In genomic region chr5:179955630-179956029, GRCh38 we compare ENCODE assay signal across 17 cellular contexts. TPM values are rescaled to one million over a fixed set of nuclear protein-coding genes. Genes with fewer than 3 reads are reported as not detected.
DNase-seq lines count a peak whose midpoint lies in the region; ATAC-seq, FAIRE-seq and TF ChIP-seq lines count a peak whose summit lies in the region.
"Had no signal": no experiment of that assay in that cellular context is flagged by ENCODE, and none has a peak within 500 bp of the region (broad histone marks: within the 10 kb centered on the region; RNA-seq: fewer than 3 reads in every experiment).

No MANE protein-coding gene starts in this region.

- in situ Hi-C loops in HepG2 (cut with HindIII; ENCODE audit: extremely low pct_ligation_motif_present, low pct_unique_long_range_greater_than_20kb), result no loop called here

- H3K27me3 ChIP-seq in cardiac muscle cell, result no peaks in the 10 kb centered on the region
- no peaks in the 10 kb centered on the region for H3K27me3 ChIP-seq in HepG2 (ENCODE audit: control insufficient read depth in 1 of 2, insufficient read depth in 2 of 2, low read length in 2 of 2)
- H3K27me3 ChIP-seq: BLaER1 had no signal

- H3K79me2 ChIP-seq in HepG2 (ENCODE audit: insufficient read depth, low read length), result no peaks in the 10 kb centered on the region

- no peaks in the 10 kb centered on the region for H3K4me1 Mint-ChIP-seq in brain

- peaks cover 83% of the 10 kb centered on the region for H3K36me3 Mint-ChIP-seq in brain

- peaks cover 4% of the 10 kb centered on the region for H3K36me3 ChIP-seq in cardiac muscle cell
- no peaks in the 10 kb centered on the region for H3K36me3 ChIP-seq in HepG2 (replicated peaks in 1 of 2; ENCODE audit: control insufficient read depth in 1 of 2, insufficient read depth in 2 of 2, low read length in 2 of 2)

- TF ChIP-seq RAD21 in HepG2 (CRISPR knock-in tag; IDR thresholded peaks at IDR 0.05), result no peak

- TF ChIP-seq EP300 in HepG2 (IDR thresholded peaks at IDR 0.05; ENCODE audit: low read depth in 2 of 2, low read length in 2 of 2), result no peak
- TF ChIP-seq EP300 in HepG2 (CRISPR knock-in tag; IDR thresholded peaks at IDR 0.05; ENCODE audit: borderline replicate concordance), result no peak

- H3K9me3 Mint-ChIP-seq in brain, result no peaks in the 10 kb centered on the region
- H3K9me3 Mint-ChIP-seq: CD14-positive monocyte; CD8-positive, alpha-beta T cell had no signal

- H3K4me3 ChIP-seq in cardiac muscle cell (no peak overlapping the region), HepG2 (replicated peaks in 1 of 3; ENCODE audit: insufficient read depth in 1 of 3, low read depth in 2 of 3, low read length in 3 of 3) (no peak overlapping the region)
- H3K4me3 ChIP-seq: BLaER1, GM23248, HAP-1 had no signal

- 94% methylated on average over 2 of the region's 2 CpGs for WGBS in HepG2 (ENCODE audit: low lambda C conversion rate)

- H3K27ac ChIP-seq in cardiac muscle cell (peak overlapping the region; percentile 85), HepG2 (ENCODE audit: extremely low read length, insufficient read depth, low read length) (no peak overlapping the region)
- H3K27ac ChIP-seq: 22Rv1, BLaER1, GM23248 had no signal

- no peak overlapping the region for H3K4me3 Mint-ChIP-seq in brain
- H3K4me3 Mint-ChIP-seq: CD14-positive monocyte; CD8-positive, alpha-beta T cell had no signal

- no peaks in the 10 kb centered on the region for H4K20me1 ChIP-seq in HepG2 (ENCODE audit: insufficient read depth, low read length)

- H3K9me3 ChIP-seq in cardiac muscle cell (ENCODE audit: low read depth) (no peaks in the 10 kb centered on the region), HepG2 (ENCODE audit: low read length) (no peaks in the 10 kb centered on the region)
- H3K9me3 ChIP-seq: BLaER1, HAP-1 had no signal

- ATAC-seq in Right ventricle myocardium superior (ENCODE audit: poor library complexity), result no peak
- ATAC-seq in HepG2, result no peak
- no peak for ATAC-seq in HG02623 (IDR thresholded peaks at IDR 0.05; ENCODE audit: unreplicated experiment)
- ATAC-seq: CD8-positive, alpha-beta T cell had no signal

- TF ChIP-seq CTCF in cardiac muscle cell (IDR thresholded peaks at IDR 0.05; ENCODE audit: low read depth, low read length) (no peak), brain (conservative IDR thresholded peaks at IDR 0.05) (no peak), HepG2 (CRISPR knock-in tag; IDR thresholded peaks at IDR 0.05) (no peak)

- intact Hi-C loops in Right ventricle myocardium superior (cut with DNase I), result no loop called here
- intact Hi-C loops in HepG2 (cut with micrococcal nuclease; ENCODE audit: unreplicated experiment), result no loop called here

- POLR2A ChIA-PET in HepG2 (lab: Yijun Ruan, JAX), result no interaction called here

- no peak overlapping the region for H2AFZ ChIP-seq in HepG2 (ENCODE audit: low read length)
- H2AFZ ChIP-seq: GM23248 had no signal

- FAIRE-seq in HepG2 (lab: Jason Lieb, UNC), result no peak

- no peak overlapping the region for H3K9ac ChIP-seq in HepG2 (ENCODE audit: insufficient read depth, low read depth, low read length)
- H3K9ac ChIP-seq: BLaER1, GM23248 had no signal

- TF ChIP-seq POLR2A in HepG2 (IDR thresholded peaks at IDR 0.05; ENCODE audit: insufficient read depth in 1 of 2, low read depth in 2 of 2, low read length in 2 of 2) (no peak), erythroblast (IDR thresholded peaks at IDR 0.05; ENCODE audit: low read length) (no peak)

- CTCF ChIA-PET in HepG2 (lab: Yijun Ruan, JAX; ENCODE audit: low intra/inter-chr PET ratio, low total read pairs), result no interaction called here

- no TSS peak for BruUV-seq in HepG2 (replicated peaks; lab: Mats Ljungman, UMichigan)

- H3K4me1 ChIP-seq in cardiac muscle cell (ENCODE audit: low read depth) (peaks cover 16% of the 10 kb centered on the region), HepG2 (ENCODE audit: insufficient read depth, low read length) (peaks cover 12% of the 10 kb centered on the region)
- H3K4me1 ChIP-seq: BLaER1, HAP-1 had no signal

- H3K27me3 Mint-ChIP-seq in brain, result no peaks in the 10 kb centered on the region

- H3K27ac Mint-ChIP-seq in brain, result peak overlapping the region in 4 of 5 experiments; percentile 0 to 85 (median 41)
- H3K27ac Mint-ChIP-seq: CD8-positive, alpha-beta T cell had no signal

- DNase-seq in cardiac muscle cell (ENCODE audit: low read depth in 1 of 2, low spot score in 1 of 2) (no peak), Right ventricle myocardium superior (no peak), HepG2 (ENCODE audit: low spot score) (no peak), erythroblast (lab: John Stamatoyannopoulos, UW) (no peak), anterior cingulate cortex (lab: John Stamatoyannopoulos, UW) (no peak)
- DNase-seq in stimulated activated CD4-positive, alpha-beta T cell treated with anti-CD3 and anti-CD28 coated beads, Interleukin-12 subunit alpha, Interleukin-12 subunit beta, amount 100 ng/mL, for 4 hours, result no peak
- DNase-seq: Calu3; CD8-positive, alpha-beta T cell; DMS79 treated with DMSO at 0.1 percent for 48 hours; GF-D8; GM23248 had no signal

- H3K4me2 ChIP-seq in HepG2 (ENCODE audit: low read depth, low read length), result no peak overlapping the region
- H3K4me2 ChIP-seq: BLaER1 had no signal

TF ChIP-seq in HepG2, 621 proteins besides CTCF, POLR2A, EP300 and RAD21:
- TF ChIP-seq MAFF (IDR thresholded peaks at IDR 0.05; ENCODE audit: low read depth, low read length) (0 out of 2 replicates have a peak, but pooled peaks have one; percentile 11), JARID2 (CRISPR knock-in tag; IDR thresholded peaks at IDR 0.05; ENCODE audit: insufficient replicate concordance) (no peak), MAFK (conservative IDR thresholded peaks at IDR 0.05 in 1 of 2, IDR thresholded peaks at IDR 0.05 in 1 of 2; ENCODE audit: low read length in 2 of 2) (0 out of 4 replicates have a peak, but pooled peaks of 1 of the 2 experiments have one; percentile 5), SNAPC2 (CRISPR knock-in tag; IDR thresholded peaks at IDR 0.05) (no peak)

RNA-seq across cellular contexts. Expression of gene TBC1D9B, which starts 47.9 kb away (rescaled TPM):
- total RNA-seq in cardiac muscle cell (72.2 and 113 TPM in 2 replicates), Right ventricle myocardium superior (29.6 TPM), HepG2 (2016; rRNA removed; fragmentation: Illumina TruSeq; extraction: Trizol) (26.8 and 35.0 TPM in 2 replicates)
- polyA plus RNA-seq in cardiac muscle cell (63.6 and 64.5 TPM in 2 replicates), brain (ENCODE audit: insufficient read depth, low read depth, low replicate concordance) (103 TPM), HepG2 (2011; rRNA removed) (50.0 and 59.5 TPM in 2 replicates)
- 16.3 and 18.1 TPM in 2 replicates for total RNA-seq in HepG2 (2016; cell fraction: cytosol; rRNA removed; fragmentation: Illumina TruSeq; extraction: Trizol; ENCODE audit: low read depth)
- total RNA-seq in HepG2 (2016; cell fraction: insoluble cytoplasmic fraction; rRNA removed; fragmentation: Illumina TruSeq; extraction: Trizol), result 22.4 and 35.5 TPM in 2 replicates
- 27.6 and 33.0 TPM in 2 replicates for total RNA-seq in HepG2 (2016; cell fraction: membrane; rRNA removed; fragmentation: Illumina TruSeq; extraction: Trizol)
- total RNA-seq in HepG2 (2016; cell fraction: nucleus; rRNA removed; fragmentation: Illumina TruSeq; extraction: Trizol), result 34.2 and 36.7 TPM in 2 replicates
- 37.5 and 49.4 TPM in 2 replicates for polyA plus RNA-seq in HepG2 (2011; cell fraction: cytosol; rRNA removed)
- polyA plus RNA-seq in HepG2 (2011; cell fraction: nucleus; rRNA removed), result 238 and 301 TPM in 2 replicates
- polyA plus RNA-seq in HepG2 (2012), result 31.9 and 43.3 TPM in 2 replicates
- polyA plus RNA-seq in HepG2 (2016; cell fraction: cytosol; fragmentation: Illumina TruSeq; extraction: Trizol; ENCODE audit: low read depth), result 12.6 and 12.7 TPM in 2 replicates
- 23.9 and 30.1 TPM in 2 replicates for polyA plus RNA-seq in HepG2 (2016; cell fraction: insoluble cytoplasmic fraction; fragmentation: Illumina TruSeq; extraction: Trizol; ENCODE audit: low read depth)
- polyA plus RNA-seq in HepG2 (2016; cell fraction: membrane; fragmentation: Illumina TruSeq; extraction: Trizol; ENCODE audit: low read depth), result 21.4 and 23.2 TPM in 2 replicates
- 77.4 and 83.8 TPM in 2 replicates for polyA plus RNA-seq in HepG2 (2016; cell fraction: nucleus; fragmentation: Illumina TruSeq; extraction: Trizol; ENCODE audit: insufficient read depth, low read depth)
- polyA minus RNA-seq in HepG2 (2011; rRNA and poly(A)+ RNA removed; ENCODE audit: low replicate concordance), result 111 and 116 TPM in 2 replicates
- polyA minus RNA-seq in HepG2 (2011; cell fraction: cytosol; rRNA and poly(A)+ RNA removed), result 34.3 and 37.3 TPM in 2 replicates
- 73.2 and 88.6 TPM in 2 replicates for polyA minus RNA-seq in HepG2 (2011; cell fraction: nucleus; rRNA and poly(A)+ RNA removed)
